28 cellular contexts compared by ENCODE assay signal in genomic region chr3:32522682-32523081, GRCh38. TPM values are rescaled to one million over a fixed set of nuclear protein-coding genes. Genes with fewer than 3 reads are reported as not detected.
DNase-seq lines count a peak whose midpoint lies in the region; ATAC-seq and TF ChIP-seq lines count a peak whose summit lies in the region.
"Had no signal": no experiment of that assay in that cellular context is flagged by ENCODE, and none has a peak within 500 bp of the region (broad histone marks: within the 10 kb centered on the region; RNA-seq: fewer than 3 reads in every experiment).

No MANE protein-coding gene starts in this region.

- TF ChIP-seq CTCF in fibroblast of pulmonary artery (IDR thresholded peaks at IDR 0.05; ENCODE audit: low read length, missing control alignments) (no peak), mesothelial cell of epicardium (IDR thresholded peaks at IDR 0.05; ENCODE audit: unreplicated experiment) (no peak)

- H3K4me3 Mint-ChIP-seq in stimulated activated naive CD8-positive, alpha-beta T cell treated with anti-CD3 and anti-CD28 coated beads, Interleukin-15, Interleukin-2, amounts not matched to agents 100 ng/mL and 50 ng/mL, for 24 hours: no peak overlapping the region
- H3K4me3 Mint-ChIP-seq in stimulated activated naive CD8-positive, alpha-beta T cell treated with anti-CD3 and anti-CD28 coated beads, Interleukin-15, amount 100 ng/mL, for 72 hours: no peak overlapping the region
- H3K4me3 Mint-ChIP-seq in mesothelial cell of epicardium: no peak overlapping the region
- H3K4me3 Mint-ChIP-seq: activated CD4-positive, alpha-beta memory T cell treated with anti-CD3 and anti-CD28 coated beads, Interleukin-2, amount 10 ng/mL, durations not matched to agents 7 days and 5 days; activated naive CD4-positive, alpha-beta T cell treated with anti-CD3 and anti-CD28 coated beads for 36 hours; activated T-helper 1 cell treated with anti-CD3 and anti-CD28 coated beads, Interleukin-12 subunit alpha, Interleukin-12 subunit beta, Interleukin-2, Interleukin-4 antibody, amounts not matched to agents 30 ng/mL and 10 ng/mL and 1 ng/mL, durations not matched to agents 14 hours and 24 hours and 36 hours; CD4-positive, CD25-positive, alpha-beta regulatory T cell; natural killer cell had no signal

- H3K4me1 Mint-ChIP-seq in stimulated activated naive CD8-positive, alpha-beta T cell treated with anti-CD3 and anti-CD28 coated beads, Interleukin-15, Interleukin-2, amounts not matched to agents 100 ng/mL and 50 ng/mL, for 24 hours (ENCODE audit: low read depth): no peaks in the 10 kb centered on the region
- no peaks in the 10 kb centered on the region for H3K4me1 Mint-ChIP-seq in stimulated activated naive CD8-positive, alpha-beta T cell treated with anti-CD3 and anti-CD28 coated beads, Interleukin-15, amount 100 ng/mL, for 72 hours
- H3K4me1 Mint-ChIP-seq in mesothelial cell of epicardium: peaks cover 2% of the 10 kb centered on the region
- H3K4me1 Mint-ChIP-seq: natural killer cell had no signal

- peaks cover 38% of the 10 kb centered on the region for H3K36me3 Mint-ChIP-seq in stimulated activated naive CD8-positive, alpha-beta T cell treated with anti-CD3 and anti-CD28 coated beads, Interleukin-15, Interleukin-2, amounts not matched to agents 100 ng/mL and 50 ng/mL, for 24 hours (ENCODE audit: low read depth)
- H3K36me3 Mint-ChIP-seq in mesothelial cell of epicardium: peaks cover 39% of the 10 kb centered on the region
- H3K36me3 Mint-ChIP-seq: natural killer cell had no signal

- H3K27ac Mint-ChIP-seq in stimulated activated naive CD8-positive, alpha-beta T cell treated with anti-CD3 and anti-CD28 coated beads, Interleukin-15, Interleukin-2, amounts not matched to agents 100 ng/mL and 50 ng/mL, for 24 hours: peak overlapping the region; percentile 13
- peak overlapping the region in 1 of 2 donors; percentile 22 for H3K27ac Mint-ChIP-seq in stimulated activated naive CD8-positive, alpha-beta T cell treated with anti-CD3 and anti-CD28 coated beads, Interleukin-15, amount 100 ng/mL, for 72 hours
- H3K27ac Mint-ChIP-seq in mesothelial cell of epicardium: peak overlapping the region; percentile 70
- H3K27ac Mint-ChIP-seq: activated CD4-positive, alpha-beta memory T cell treated with anti-CD3 and anti-CD28 coated beads, Interleukin-2, amount 10 ng/mL, durations not matched to agents 7 days and 5 days; activated naive CD4-positive, alpha-beta T cell treated with anti-CD3 and anti-CD28 coated beads for 36 hours; activated T-helper 1 cell treated with anti-CD3 and anti-CD28 coated beads, Interleukin-12 subunit alpha, Interleukin-12 subunit beta, Interleukin-2, Interleukin-4 antibody, amounts not matched to agents 30 ng/mL and 10 ng/mL and 1 ng/mL, durations not matched to agents 14 hours and 24 hours and 36 hours; natural killer cell had no signal

- peak overlapping the region; percentile 3 for H3K4me3 ChIP-seq in fibroblast of pulmonary artery (replicated peaks; ENCODE audit: low read depth, low read length)
- H3K4me3 ChIP-seq: A549, vagina had no signal

- H3K9me3 Mint-ChIP-seq in stimulated activated naive CD8-positive, alpha-beta T cell treated with anti-CD3 and anti-CD28 coated beads, Interleukin-15, Interleukin-2, amounts not matched to agents 100 ng/mL and 50 ng/mL, for 24 hours: no peaks in the 10 kb centered on the region
- no peaks in the 10 kb centered on the region for H3K9me3 Mint-ChIP-seq in stimulated activated naive CD8-positive, alpha-beta T cell treated with anti-CD3 and anti-CD28 coated beads, Interleukin-15, amount 100 ng/mL, for 72 hours
- H3K9me3 Mint-ChIP-seq in mesothelial cell of epicardium: peaks cover 16% of the 10 kb centered on the region
- H3K9me3 Mint-ChIP-seq: activated CD4-positive, alpha-beta memory T cell treated with anti-CD3 and anti-CD28 coated beads, Interleukin-2, amount 10 ng/mL, durations not matched to agents 7 days and 5 days; activated naive CD4-positive, alpha-beta T cell treated with anti-CD3 and anti-CD28 coated beads for 36 hours; activated T-helper 1 cell treated with anti-CD3 and anti-CD28 coated beads, Interleukin-12 subunit alpha, Interleukin-12 subunit beta, Interleukin-2, Interleukin-4 antibody, amounts not matched to agents 30 ng/mL and 10 ng/mL and 1 ng/mL, durations not matched to agents 14 hours and 24 hours and 36 hours; natural killer cell had no signal

- no peaks in the 10 kb centered on the region for H3K27me3 Mint-ChIP-seq in stimulated activated naive CD8-positive, alpha-beta T cell treated with anti-CD3 and anti-CD28 coated beads, Interleukin-15, Interleukin-2, amounts not matched to agents 100 ng/mL and 50 ng/mL, for 24 hours
- no peaks in the 10 kb centered on the region for H3K27me3 Mint-ChIP-seq in stimulated activated naive CD8-positive, alpha-beta T cell treated with anti-CD3 and anti-CD28 coated beads, Interleukin-15, amount 100 ng/mL, for 72 hours
- H3K27me3 Mint-ChIP-seq in mesothelial cell of epicardium (ENCODE audit: low read depth): no peaks in the 10 kb centered on the region
- H3K27me3 Mint-ChIP-seq: activated CD4-positive, alpha-beta memory T cell treated with anti-CD3 and anti-CD28 coated beads, Interleukin-2, amount 10 ng/mL, durations not matched to agents 7 days and 5 days; CD4-positive, CD25-positive, alpha-beta regulatory T cell had no signal

- no peak for DNase-seq in stimulated activated naive CD8-positive, alpha-beta T cell treated with anti-CD3 and anti-CD28 coated beads, Interleukin-15, amount 100 ng/mL, for 72 hours
- DNase-seq in fibroblast of pulmonary artery (ENCODE audit: low read depth) (peak; percentile 65), mesothelial cell of epicardium (ENCODE audit: low spot score in 2 of 2, unreplicated experiment in 2 of 2) (no peak), NCI-H345 treated with DMSO at 0.1 percent for 48 hours (lab: John Stamatoyannopoulos, UW; ENCODE audit: unreplicated experiment) (no peak), NCI-H1930 (lab: John Stamatoyannopoulos, UW) (no peak), COR-L47 (lab: John Stamatoyannopoulos, UW) (no peak), NCI-H2227 (lab: John Stamatoyannopoulos, UW; ENCODE audit: unreplicated experiment) (no peak)
- DNase-seq: activated CD4-positive, alpha-beta memory T cell treated with anti-CD3 and anti-CD28 coated beads, Interleukin-2, amount 10 ng/mL, durations not matched to agents 7 days and 5 days; activated CD8-positive, alpha-beta memory T cell treated with anti-CD3 and anti-CD28 coated beads, Interleukin-2, amount 50 U/mL, for 48 hours; activated naive CD4-positive, alpha-beta T cell treated with anti-CD3 and anti-CD28 coated beads for 36 hours; AML-193; amniotic stem cell; CD4-positive, CD25-positive, alpha-beta regulatory T cell; EL; glutamatergic neuron; H7; KG1; natural killer cell; NCI-H1105; NCI-H2029; NCI-H526; SHP77; small intestine; stimulated activated naive CD8-positive, alpha-beta T cell treated with anti-CD3 and anti-CD28 coated beads, Interleukin-15, Interleukin-2, amounts not matched to agents 100 U/mL and 50 U/mL, for 24 hours had no signal

- no peak for ATAC-seq in stimulated activated naive CD8-positive, alpha-beta T cell treated with anti-CD3 and anti-CD28 coated beads, Interleukin-15, amount 100 ng/mL, for 72 hours
- ATAC-seq: A549; natural killer cell; stimulated activated naive CD8-positive, alpha-beta T cell treated with anti-CD3 and anti-CD28 coated beads, Interleukin-15, Interleukin-2, amounts not matched to agents 100 U/mL and 50 U/mL, for 24 hours had no signal

RNA-seq across cellular contexts. Expression of gene CMTM6, which starts 20.0 kb away (rescaled TPM):
- total RNA-seq in mesothelial cell of epicardium: 41.9 to 44.0 TPM (median 42.3 TPM) in 3 replicates

RNA-seq across cellular contexts. Expression of gene DYNC1LI1, which starts 48.0 kb away (rescaled TPM):
- total RNA-seq in mesothelial cell of epicardium: 22.0 to 23.9 TPM (median 22.3 TPM) in 3 replicates
